ENCODE assay signal across 8 cellular contexts in genomic region chr13:49585220-49586157, GRCh38. TPM values are rescaled to one million over a fixed set of nuclear protein-coding genes. Genes with fewer than 3 reads are reported as not detected.
DNase-seq lines count a peak whose midpoint lies in the region; ATAC-seq, FAIRE-seq and TF ChIP-seq lines count a peak whose summit lies in the region.

Gene RCBTB1, minus strand, starts transcription at chr13:49585558. Its CDS starts 18,279 bp downstream, at chr13:49567279.

- DNase-seq in GM04504 (ENCODE audit: low read depth) (peak; percentile 26), H54 (ENCODE audit: insufficient read length, low spot score) (peak; percentile 64), M059J (ENCODE audit: low read depth) (peak; percentile 51), SW480 (ENCODE audit: low spot score) (peak; percentile 78), adrenal gland (peak; percentile 60 to 75 (median 68)), heart right ventricle (peak; percentile 42 to 73), posterior cingulate gyrus (peak; percentile 29 to 93 (median 54)), type B pancreatic cell (ENCODE audit: extremely low spot score, unreplicated experiment) (peak; percentile 77)

- H3K9me3 ChIP-seq in adrenal gland (replicated peaks in 1 of 3) (no peaks in the 10 kb centered on the region), heart right ventricle (no peaks in the 10 kb centered on the region)

- no peaks in the 10 kb centered on the region for H3K9me3 Mint-ChIP-seq in type B pancreatic cell

- 0 to 1% (median 0%) methylated on average over 14 to 87 of the region's 87 CpGs for WGBS in adrenal gland, 4 donors
- 1% methylated on average over 78 to 87 of the region's 87 CpGs for WGBS in heart right ventricle, 2 donors

- peaks cover 6% of the 10 kb centered on the region for H3K27me3 Mint-ChIP-seq in type B pancreatic cell

- TF ChIP-seq POLR2A in H54 (IDR thresholded peaks at IDR 0.05; ENCODE audit: low read depth, low read length) (peak; percentile 71), adrenal gland (IDR thresholded peaks at IDR 0.05) (peak; percentile 12 to 57)

- H3K27ac Mint-ChIP-seq in type B pancreatic cell: peak within 1 kb of the TSS; percentile 78

- H3K27ac ChIP-seq in adrenal gland (peak within 1 kb of the TSS in 4 of 5 donors; percentile 41 to 85 (median 78)), heart right ventricle (peak within 1 kb of the TSS in 9 of 10 donors; percentile 75 to 90 (median 83))

- no peak for FAIRE-seq in H54 (lab: Jason Lieb, UNC)

- H3K27me3 ChIP-seq in adrenal gland (no peaks in the 10 kb centered on the region), heart right ventricle (no peaks in the 10 kb centered on the region)

- TF ChIP-seq CTCF in adrenal gland (IDR thresholded peaks at IDR 0.05) (no peak), heart right ventricle (IDR thresholded peaks at IDR 0.05) (no peak), type B pancreatic cell (conservative IDR thresholded peaks at IDR 0.05) (no peak)

- peaks cover 13% of the 10 kb centered on the region for H3K4me1 Mint-ChIP-seq in type B pancreatic cell (ENCODE audit: unreplicated experiment)

- H3K36me3 Mint-ChIP-seq in type B pancreatic cell: peaks cover 8% of the 10 kb centered on the region

- peak within 1 kb of the TSS; percentile 37 to 88 (median 62) for H3K4me3 ChIP-seq in adrenal gland
- H3K4me3 ChIP-seq in heart right ventricle: peak within 1 kb of the TSS; percentile 65 to 99 (median 90)

- H3K36me3 ChIP-seq in adrenal gland (replicated peaks in 1 of 2): no peaks in the 10 kb centered on the region
- peaks cover 0 to 18% (median 0%) of the 10 kb centered on the region in 9 donors for H3K36me3 ChIP-seq in heart right ventricle

- H3K4me1 ChIP-seq in adrenal gland (replicated peaks in 1 of 2): peaks cover 0 to 19% of the 10 kb centered on the region in 2 donors
- peaks cover 0 to 25% (median 17%) of the 10 kb centered on the region in 9 donors for H3K4me1 ChIP-seq in heart right ventricle

- H3K4me3 Mint-ChIP-seq in type B pancreatic cell: peak within 1 kb of the TSS; percentile 91

- ATAC-seq in heart right ventricle: peak; percentile 97 to 99 (median 98)

- intact Hi-C loops in adrenal gland (cut with DNase I): no loop called here
- intact Hi-C loops in heart right ventricle (cut with DNase I): loop anchor here in 4 of 10 donors (5.0 to 10.0 kb wide), 3 partner anchors 88 to 141 kb away; partner anchors contain the start of genes PHF11 (in 3 of the 4), CAB39L (in 1 of the 4) and SETDB2 (in 1 of the 4)
- intact Hi-C loops in posterior cingulate gyrus (cut with DNase I): loop anchor here (10.0 kb wide), 1 partner anchor 91 kb away; the partner anchor contains the start of gene PHF11

RNA-seq across cellular contexts. Expression of gene RCBTB1, which starts in this region (rescaled TPM):
- 8.2 and 12.2 TPM in 2 replicates for total RNA-seq in M059J (2014; rRNA removed; shearing (Covaris generic))
- total RNA-seq in adrenal gland (10 to 100 TPM; 19.3 to 87.5 (median 45.5) TPM), heart right ventricle (10 to 100 TPM; 12.9 to 23.5 (median 18.7) TPM), type B pancreatic cell (ENCODE audit: low replicate concordance) (11.3 and 30.7 TPM in 2 replicates)
- polyA plus RNA-seq in adrenal gland (10 to 100 TPM; 11.7 to 25.6 (median 19.6) TPM), heart right ventricle (10 to 100 TPM in 1 of 2 donors, 1 to 10 TPM in 1; 6.1 to 16.8 TPM)

Comparison
In these comparisons a context has a peak if more than half of its experiments do, and no peak if none do; other contexts are left out.
1. Peak in every context shown above with its lines: DNase-seq, ATAC-seq, H3K4me3 ChIP-seq and H3K27ac ChIP-seq.
2. DNase-seq: peak in every context shown above with its lines; median percentile 78 in SW480; 77 in type B pancreatic cell; 68 in adrenal gland; 64 in H54; 58 in heart right ventricle; 54 in posterior cingulate gyrus; 51 in M059J; 26 in GM04504.